20 cellular contexts compared by ENCODE assay signal in genomic region chr9:106731910-106732309, GRCh38.
A peak's percentile ranks its signal among the peaks of the same experiment; 100 is the strongest.
DNase-seq lines count a peak whose midpoint lies in the region; ATAC-seq and TF ChIP-seq lines count a peak whose summit lies in the region.
"Had no signal": no experiment of that assay in that cellular context is flagged by ENCODE, and none has a peak within 500 bp of the region (broad histone marks: within the 10 kb centered on the region; RNA-seq: fewer than 3 reads in every experiment).

No MANE protein-coding gene starts in this region.

- in situ Hi-C loops in GM23248 (cut with MboI), result no loop called here

- H3K27ac ChIP-seq in WERI-Rb-1, result no peak overlapping the region
- H3K27ac ChIP-seq in GM23338 (ENCODE audit: low read depth), result no peak overlapping the region
- no peak overlapping the region for H3K27ac ChIP-seq in GM23248
- H3K27ac ChIP-seq: ascending aorta, dorsolateral prefrontal cortex, left ventricle myocardium inferior, sigmoid colon, suprapubic skin had no signal

- H3K79me2 ChIP-seq in GM23338 (replicated peaks; ENCODE audit: insufficient read depth), result no peaks in the 10 kb centered on the region
- no peaks in the 10 kb centered on the region for H3K79me2 ChIP-seq in GM23248 (ENCODE audit: insufficient read depth)

- DNase-seq in DMS153 (lab: John Stamatoyannopoulos, UW) (peak; percentile 73), NCI-H2081 (lab: John Stamatoyannopoulos, UW) (peak; percentile 89 to 96), NCI-H69 (lab: John Stamatoyannopoulos, UW) (peak; percentile 100), WERI-Rb-1 (peak; percentile 46), GM23338 (ENCODE audit: low spot score) (no peak), GM23248 (no peak), head of caudate nucleus (no peak)
- DNase-seq: activated CD4-positive, alpha-beta T cell treated with anti-CD3 and anti-CD28 coated beads for 4 hours; activated naive CD4-positive, alpha-beta T cell treated with anti-CD3 and anti-CD28 coated beads, Interleukin-2, amount 50 U/mL, for 16 hours; central memory CD4-positive, alpha-beta T cell; dorsolateral prefrontal cortex; HCEC 1CT; immature natural killer cell; left ventricle myocardium inferior; sigmoid colon; SW 1271 had no signal

- no peaks in the 10 kb centered on the region for H3K4me1 Mint-ChIP-seq in GM23338
- H3K4me1 Mint-ChIP-seq: immature natural killer cell; stimulated activated effector memory CD8-positive, alpha-beta T cell treated with anti-CD3 and anti-CD28 coated beads, Interleukin-12 subunit alpha, Interleukin-12 subunit beta, amount 100 ng/mL, for 72 hours had no signal

- no peaks in the 10 kb centered on the region; the same call in 2 of the 3 replicates for H3K9me3 Mint-ChIP-seq in GM23338
- H3K9me3 Mint-ChIP-seq: nephron had no signal

- no peaks in the 10 kb centered on the region for H3K9me3 ChIP-seq in WERI-Rb-1 (ENCODE audit: severe bottlenecking)
- H3K9me3 ChIP-seq in GM23248 (ENCODE audit: low read depth), result no peaks in the 10 kb centered on the region
- H3K9me3 ChIP-seq: ascending aorta, left ventricle myocardium inferior, sigmoid colon, suprapubic skin had no signal

- no peak overlapping the region for H3K4me2 ChIP-seq in GM23338
- H3K4me2 ChIP-seq in GM23248 (ENCODE audit: unreplicated experiment), result no peak overlapping the region

- 0 to 3% methylated on average over 1 of the region's 1 CpG for WGBS in GM23248 (ENCODE audit: low coverage in 1 of 2, low lambda C conversion rate in 2 of 2, missing lambda C conversion rate in 2 of 2), 2 experiments

- no peaks in the 10 kb centered on the region for H3K27me3 ChIP-seq in WERI-Rb-1 (ENCODE audit: insufficient read depth, low read depth, severe bottlenecking)
- H3K27me3 ChIP-seq in GM23338 (ENCODE audit: insufficient read depth), result no peaks in the 10 kb centered on the region
- no peaks in the 10 kb centered on the region for H3K27me3 ChIP-seq in GM23248 (replicated peaks; ENCODE audit: insufficient read depth)
- H3K27me3 ChIP-seq: ascending aorta, sigmoid colon, suprapubic skin had no signal

- H3K27me3 Mint-ChIP-seq in GM23338 (ENCODE audit: insufficient read depth, low read depth, poor library complexity), result no peaks in the 10 kb centered on the region

- no peak overlapping the region for H3K9ac ChIP-seq in GM23248

- H2AFZ ChIP-seq in GM23338 (no peak overlapping the region; the same call in 1 of the 2 replicates), GM23248 (no peak overlapping the region)

- H3K36me3 ChIP-seq in WERI-Rb-1, result no peaks in the 10 kb centered on the region
- no peaks in the 10 kb centered on the region for H3K36me3 ChIP-seq in GM23338 (ENCODE audit: insufficient read depth)
- H3K36me3 ChIP-seq in GM23248 (ENCODE audit: low read depth), result no peaks in the 10 kb centered on the region
- H3K36me3 ChIP-seq: ascending aorta, left ventricle myocardium inferior, sigmoid colon, suprapubic skin had no signal

- H3K4me3 ChIP-seq in WERI-Rb-1 (ENCODE audit: low read depth, low read length) (no peak overlapping the region), GM23338 (no peak overlapping the region), GM23248 (no peak overlapping the region)
- H3K4me3 ChIP-seq: ascending aorta, dorsolateral prefrontal cortex, left ventricle myocardium inferior, sigmoid colon, suprapubic skin had no signal

- intact Hi-C loops in head of caudate nucleus (cut with DNase I), result no loop called here

- H3F3A ChIP-seq in GM23338 (replicated peaks; ENCODE audit: low read depth) (no peaks in the 10 kb centered on the region), GM23248 (ENCODE audit: insufficient read depth) (no peaks in the 10 kb centered on the region)

- H4K20me1 ChIP-seq in GM23338 (replicated peaks; ENCODE audit: insufficient read depth), result no peaks in the 10 kb centered on the region
- H4K20me1 ChIP-seq in GM23248 (ENCODE audit: insufficient read depth), result no peaks in the 10 kb centered on the region

- ATAC-seq in GM23338, result no peak
- ATAC-seq: stimulated activated effector memory CD8-positive, alpha-beta T cell treated with anti-CD3 and anti-CD28 coated beads, Interleukin-12 subunit alpha, Interleukin-12 subunit beta, amount 100 ng/mL, for 72 hours had no signal

- H3K27ac Mint-ChIP-seq in GM23338, result no peak overlapping the region
- H3K27ac Mint-ChIP-seq: immature natural killer cell; nephron; stimulated activated effector memory CD8-positive, alpha-beta T cell treated with anti-CD3 and anti-CD28 coated beads, Interleukin-12 subunit alpha, Interleukin-12 subunit beta, amount 100 ng/mL, for 72 hours had no signal

- no peaks in the 10 kb centered on the region for H3K36me3 Mint-ChIP-seq in GM23338 (ENCODE audit: low read depth)
- H3K36me3 Mint-ChIP-seq: immature natural killer cell; stimulated activated effector memory CD8-positive, alpha-beta T cell treated with anti-CD3 and anti-CD28 coated beads, Interleukin-12 subunit alpha, Interleukin-12 subunit beta, amount 100 ng/mL, for 72 hours had no signal

- H3K9me2 ChIP-seq in GM23338 (ENCODE audit: insufficient read depth) (peaks cover 13% of the 10 kb centered on the region; the same call in 1 of the 2 replicates), GM23248 (ENCODE audit: insufficient read depth) (no peaks in the 10 kb centered on the region)

- H3K4me1 ChIP-seq in GM23338 (ENCODE audit: insufficient read depth), result no peaks in the 10 kb centered on the region
- no peaks in the 10 kb centered on the region for H3K4me1 ChIP-seq in GM23248 (ENCODE audit: insufficient read depth)
- H3K4me1 ChIP-seq: ascending aorta, suprapubic skin had no signal

- TF ChIP-seq CTCF in WERI-Rb-1 (IDR thresholded peaks at IDR 0.05; ENCODE audit: low read depth, low read length) (no peak), GM23338 (conservative IDR thresholded peaks at IDR 0.05; ENCODE audit: low read depth in 2 of 2) (no peak)

- no peak overlapping the region for H3K4me3 Mint-ChIP-seq in GM23338
- H3K4me3 Mint-ChIP-seq: immature natural killer cell; nephron; stimulated activated effector memory CD8-positive, alpha-beta T cell treated with anti-CD3 and anti-CD28 coated beads, Interleukin-12 subunit alpha, Interleukin-12 subunit beta, amount 100 ng/mL, for 72 hours had no signal

TF ChIP-seq in GM23338, 12 proteins besides CTCF, POLR2A, EP300 and RAD21 (continues in another document):
- TF ChIP-seq EZH2phosphoT487 (IDR thresholded peaks at IDR 0.05; ENCODE audit: unreplicated experiment), result no peak
- TF ChIP-seq ZNF331 (CRISPR knock-in tag; IDR thresholded peaks at IDR 0.05; ENCODE audit: low read depth), result no peak
- no peak for TF ChIP-seq JUNB (IDR thresholded peaks at IDR 0.05; ENCODE audit: unreplicated experiment)
- no peak for TF ChIP-seq EZH2 (IDR thresholded peaks at IDR 0.05; ENCODE audit: low read depth, unreplicated experiment)
- TF ChIP-seq STAT1 (IDR thresholded peaks at IDR 0.05; ENCODE audit: unreplicated experiment), result no peak
- TF ChIP-seq NANOG (IDR thresholded peaks at IDR 0.05; ENCODE audit: borderline replicate concordance), result no peak
- no peak for TF ChIP-seq CREB1 (CRISPR knock-in tag; IDR thresholded peaks at IDR 0.05; ENCODE audit: low read depth)
- TF ChIP-seq POLR2AphosphoS5 (IDR thresholded peaks at IDR 0.05; ENCODE audit: low read depth), result no peak
- no peak for TF ChIP-seq ETS1 (IDR thresholded peaks at IDR 0.05)
- no peak for TF ChIP-seq ZNF114 (CRISPR knock-in tag; IDR thresholded peaks at IDR 0.05)

Comparison
In these comparisons a context has a peak if more than half of its experiments do, and no peak if none do; other contexts are left out.
1. DNase-seq: peak in DMS153 (single experiment), NCI-H2081 (2 of 2), NCI-H69 (single experiment) and WERI-Rb-1 (single experiment); none in GM23338 (single experiment), GM23248 (single experiment) and head of caudate nucleus (0 of 42).